ENCODE assay signal across 12 cellular contexts in genomic region chr11:60871378-60872061, GRCh38. TPM values are rescaled to one million over a fixed set of nuclear protein-coding genes. Genes with fewer than 3 reads are reported as not detected.
A peak's percentile ranks its signal among the peaks of the same experiment; 100 is the strongest.
DNase-seq lines count a peak whose midpoint lies in the region; ATAC-seq, FAIRE-seq and TF ChIP-seq lines count a peak whose summit lies in the region.
"Had no signal": no experiment of that assay in that cellular context is flagged by ENCODE, and none has a peak within 500 bp of the region (broad histone marks: within the 10 kb centered on the region; RNA-seq: fewer than 3 reads in every experiment).

No MANE protein-coding gene starts in this region.

- H3K4me1 ChIP-seq in gastrocnemius medialis: peaks cover 46 to 57% of the 10 kb centered on the region in 2 donors

- peak overlapping the region; percentile 10 to 63 (median 51) for H3K27ac ChIP-seq in gastrocnemius medialis

- H3K9me3 ChIP-seq in gastrocnemius medialis: no peaks in the 10 kb centered on the region

- ATAC-seq in gastrocnemius medialis: no peak

- H3K4me3 ChIP-seq in fibroblast of pulmonary artery (replicated peaks; ENCODE audit: low read depth, low read length) (no peak overlapping the region), gastrocnemius medialis (no peak overlapping the region)

- no peak for FAIRE-seq in RCC 7860 (lab: Jason Lieb, UNC)
- FAIRE-seq: H54 had no signal

- no peaks in the 10 kb centered on the region for H3K36me3 ChIP-seq in gastrocnemius medialis

- in situ Hi-C loops in gastrocnemius medialis (cut with MboI; ENCODE audit: low sequenced_read_pairs in 4 of 4): no loop called here

- DNase-seq in EL: peak; percentile 56
- peak; percentile 56 for DNase-seq in RPMI7951 (ENCODE audit: low read depth)
- peak; percentile 63 for DNase-seq in fibroblast of pulmonary artery (ENCODE audit: low read depth)
- DNase-seq in gastrocnemius medialis: no peak
- DNase-seq in stimulated activated CD8-positive, alpha-beta memory T cell treated with anti-CD3 and anti-CD28 coated beads, Interleukin-4, amount 100 ng/mL, for 48 hours: no peak
- DNase-seq in RCC 7860 (ENCODE audit: low spot score): no peak
- no peak for DNase-seq in SW480 (ENCODE audit: low spot score)
- DNase-seq: foreskin melanocyte; NCI-H2171 treated with DMSO at 0.1 percent for 48 hours; stimulated activated CD4-positive, alpha-beta T cell treated with anti-CD3 and anti-CD28 coated beads, Interleukin-4, amount 100 ng/mL, for 24 hours had no signal

- no peak for TF ChIP-seq POLR2A in gastrocnemius medialis (IDR thresholded peaks at IDR 0.05)

- TF ChIP-seq CTCF in fibroblast of pulmonary artery (IDR thresholded peaks at IDR 0.05; ENCODE audit: low read length, missing control alignments) (peak; percentile 36), gastrocnemius medialis (IDR thresholded peaks at IDR 0.05 in 4 of 5, conservative IDR thresholded peaks at IDR 0.05 in 1 of 5) (peak in 1 of 5 experiments; percentile 13)

- no peaks in the 10 kb centered on the region for H3K27me3 ChIP-seq in gastrocnemius medialis

- intact Hi-C loops in gastrocnemius medialis (cut with DNase I; ENCODE audit: low total_unique reads): no loop called here

RNA-seq across cellular contexts. Expression of gene ZP1, which starts 4.2 kb away (rescaled TPM):
- 3.7 and 4.6 TPM in 2 replicates for total RNA-seq in RPMI7951 (2014; rRNA removed; shearing (Covaris generic))
- total RNA-seq in gastrocnemius medialis: not detected
- total RNA-seq: T-helper 1 cell treated with Interleukin-12 subunit alpha and Interleukin-12 subunit beta and Interleukin-4 antibody, amounts not matched to agents 30 ng/mL and 1 ng/mL, for 36 hours had no signal

RNA-seq across cellular contexts. Expression of gene PTGDR2, which starts 15.8 kb away (rescaled TPM):
- not detected in 2 replicates for total RNA-seq in RPMI7951 (2014; rRNA removed; shearing (Covaris generic))
- total RNA-seq in gastrocnemius medialis: 1 to 10 TPM in 2 of 4 donors, under 1 TPM in 2; 0.40 to 4.3 (median 1.3) TPM

RNA-seq across cellular contexts. Expression of gene CCDC86, which starts 29.6 kb away (rescaled TPM):
- 10.1 and 13.5 TPM in 2 replicates for total RNA-seq in RPMI7951 (2014; rRNA removed; shearing (Covaris generic))
- total RNA-seq in gastrocnemius medialis: 10 to 100 TPM; 23.8 to 36.2 (median 33.2) TPM

RNA-seq across cellular contexts. Expression of gene PRPF19, which starts 34.9 kb away (rescaled TPM):
- total RNA-seq in RPMI7951 (2014; rRNA removed; shearing (Covaris generic)): 86.6 and 100.0 TPM in 2 replicates
- total RNA-seq in gastrocnemius medialis: 10 to 100 TPM; 55.5 to 75.6 (median 71.9) TPM

RNA-seq across cellular contexts. Expression of gene TMEM109, which starts 42.4 kb away (rescaled TPM):
- total RNA-seq in RPMI7951 (2014; rRNA removed; shearing (Covaris generic)): 81.6 and 88.6 TPM in 2 replicates
- 100 to 1,000 TPM in 2 of 4 donors, 10 to 100 TPM in 2; 56.5 to 105 (median 82.6) TPM for total RNA-seq in gastrocnemius medialis

Comparison
In these comparisons a context has a peak if more than half of its experiments do, and no peak if none do; other contexts are left out.
1. DNase-seq: peak in EL (single experiment), RPMI7951 (single experiment) and fibroblast of pulmonary artery (single experiment); none in gastrocnemius medialis (0 of 2), stimulated activated CD8-positive, alpha-beta memory T cell treated with anti-CD3 and anti-CD28 coated beads, Interleukin-4, amount 100 ng/mL, for 48 hours (single experiment), RCC 7860 (single experiment) and SW480 (single experiment).